2 cellular contexts compared by ENCODE assay signal in the genomic region with DNA sequence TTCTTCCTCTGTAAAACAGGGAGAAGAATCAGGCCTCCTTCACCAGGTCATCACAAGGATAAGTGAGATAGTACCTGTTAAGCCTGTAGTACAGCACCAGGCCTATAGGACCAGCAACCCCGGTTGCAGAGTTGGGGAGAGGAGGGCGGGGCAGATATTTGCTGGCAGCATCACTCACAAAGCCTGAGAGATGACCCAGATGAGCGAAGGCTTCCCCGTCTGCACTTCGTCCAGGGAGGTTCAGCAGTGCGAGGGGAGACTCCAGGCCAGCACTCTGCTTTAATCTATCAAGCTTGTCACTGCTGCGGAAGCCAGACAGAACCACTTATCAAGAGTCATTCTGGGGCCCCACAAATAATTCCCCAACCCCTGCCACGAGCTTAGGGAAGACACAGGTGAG.
TF ChIP-seq lines count a peak whose summit lies in the region.

No MANE protein-coding gene starts in this region.

TF ChIP-seq in GM23338, 12 proteins besides CTCF, POLR2A, EP300 and RAD21:
- TF ChIP-seq, protein P1, sequence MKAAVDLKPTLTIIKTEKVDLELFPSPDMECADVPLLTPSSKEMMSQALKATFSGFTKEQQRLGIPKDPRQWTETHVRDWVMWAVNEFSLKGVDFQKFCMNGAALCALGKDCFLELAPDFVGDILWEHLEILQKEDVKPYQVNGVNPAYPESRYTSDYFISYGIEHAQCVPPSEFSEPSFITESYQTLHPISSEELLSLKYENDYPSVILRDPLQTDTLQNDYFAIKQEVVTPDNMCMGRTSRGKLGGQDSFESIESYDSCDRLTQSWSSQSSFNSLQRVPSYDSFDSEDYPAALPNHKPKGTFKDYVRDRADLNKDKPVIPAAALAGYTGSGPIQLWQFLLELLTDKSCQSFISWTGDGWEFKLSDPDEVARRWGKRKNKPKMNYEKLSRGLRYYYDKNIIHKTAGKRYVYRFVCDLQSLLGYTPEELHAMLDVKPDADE (IDR thresholded peaks at IDR 0.05): no peak
- TF ChIP-seq EZH2 (IDR thresholded peaks at IDR 0.05; ENCODE audit: low read depth, unreplicated experiment): no peak

TF ChIP-seq in SK-N-SH, 30 proteins besides CTCF, POLR2A, EP300 and RAD21:
- no peak for TF ChIP-seq RCOR1 (IDR thresholded peaks at IDR 0.05; ENCODE audit: low read length)
- no peak for TF ChIP-seq TAF1 (IDR thresholded peaks at IDR 0.05; ENCODE audit: borderline replicate concordance, low read depth, low read length)
- TF ChIP-seq POLR2AphosphoS5 (IDR thresholded peaks at IDR 0.05; ENCODE audit: low read depth, low read length): no peak
- TF ChIP-seq FOXJ3 (CRISPR knock-in tag; IDR thresholded peaks at IDR 0.05): no peak
- TF ChIP-seq, protein P2, sequence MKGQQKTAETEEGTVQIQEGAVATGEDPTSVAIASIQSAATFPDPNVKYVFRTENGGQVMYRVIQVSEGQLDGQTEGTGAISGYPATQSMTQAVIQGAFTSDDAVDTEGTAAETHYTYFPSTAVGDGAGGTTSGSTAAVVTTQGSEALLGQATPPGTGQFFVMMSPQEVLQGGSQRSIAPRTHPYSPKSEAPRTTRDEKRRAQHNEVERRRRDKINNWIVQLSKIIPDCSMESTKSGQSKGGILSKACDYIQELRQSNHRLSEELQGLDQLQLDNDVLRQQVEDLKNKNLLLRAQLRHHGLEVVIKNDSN (IDR thresholded peaks at IDR 0.05; ENCODE audit: borderline replicate concordance, low read depth): no peak
- no peak for TF ChIP-seq TEAD4 (IDR thresholded peaks at IDR 0.05; ENCODE audit: borderline replicate concordance, insufficient read depth)
- no peak for TF ChIP-seq CHD2 (IDR thresholded peaks at IDR 0.05; ENCODE audit: low read length, partially characterized antibody)
- TF ChIP-seq, protein P3, sequence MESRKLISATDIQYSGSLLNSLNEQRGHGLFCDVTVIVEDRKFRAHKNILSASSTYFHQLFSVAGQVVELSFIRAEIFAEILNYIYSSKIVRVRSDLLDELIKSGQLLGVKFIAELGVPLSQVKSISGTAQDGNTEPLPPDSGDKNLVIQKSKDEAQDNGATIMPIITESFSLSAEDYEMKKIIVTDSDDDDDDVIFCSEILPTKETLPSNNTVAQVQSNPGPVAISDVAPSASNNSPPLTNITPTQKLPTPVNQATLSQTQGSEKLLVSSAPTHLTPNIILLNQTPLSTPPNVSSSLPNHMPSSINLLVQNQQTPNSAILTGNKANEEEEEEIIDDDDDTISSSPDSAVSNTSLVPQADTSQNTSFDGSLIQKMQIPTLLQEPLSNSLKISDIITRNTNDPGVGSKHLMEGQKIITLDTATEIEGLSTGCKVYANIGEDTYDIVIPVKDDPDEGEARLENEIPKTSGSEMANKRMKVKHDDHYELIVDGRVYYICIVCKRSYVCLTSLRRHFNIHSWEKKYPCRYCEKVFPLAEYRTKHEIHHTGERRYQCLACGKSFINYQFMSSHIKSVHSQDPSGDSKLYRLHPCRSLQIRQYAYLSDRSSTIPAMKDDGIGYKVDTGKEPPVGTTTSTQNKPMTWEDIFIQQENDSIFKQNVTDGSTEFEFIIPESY (IDR thresholded peaks at IDR 0.05; ENCODE audit: borderline replicate concordance, low read depth): no peak
- no peak for TF ChIP-seq YY1 (IDR thresholded peaks at IDR 0.05; ENCODE audit: low read depth)
- TF ChIP-seq, protein P4, sequence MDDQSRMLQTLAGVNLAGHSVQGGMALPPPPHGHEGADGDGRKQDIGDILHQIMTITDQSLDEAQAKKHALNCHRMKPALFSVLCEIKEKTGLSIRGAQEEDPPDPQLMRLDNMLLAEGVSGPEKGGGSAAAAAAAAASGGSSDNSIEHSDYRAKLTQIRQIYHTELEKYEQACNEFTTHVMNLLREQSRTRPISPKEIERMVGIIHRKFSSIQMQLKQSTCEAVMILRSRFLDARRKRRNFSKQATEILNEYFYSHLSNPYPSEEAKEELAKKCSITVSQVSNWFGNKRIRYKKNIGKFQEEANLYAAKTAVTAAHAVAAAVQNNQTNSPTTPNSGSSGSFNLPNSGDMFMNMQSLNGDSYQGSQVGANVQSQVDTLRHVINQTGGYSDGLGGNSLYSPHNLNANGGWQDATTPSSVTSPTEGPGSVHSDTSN (IDR thresholded peaks at IDR 0.05): no peak
- no peak for TF ChIP-seq SIN3A (IDR thresholded peaks at IDR 0.05; ENCODE audit: borderline replicate concordance, low read depth, low read length)
- TF ChIP-seq MXI1 (IDR thresholded peaks at IDR 0.05; ENCODE audit: low read depth, low read length): no peak
